Comparison of ENCODE assay signal across 13 cellular contexts in the genomic region with DNA sequence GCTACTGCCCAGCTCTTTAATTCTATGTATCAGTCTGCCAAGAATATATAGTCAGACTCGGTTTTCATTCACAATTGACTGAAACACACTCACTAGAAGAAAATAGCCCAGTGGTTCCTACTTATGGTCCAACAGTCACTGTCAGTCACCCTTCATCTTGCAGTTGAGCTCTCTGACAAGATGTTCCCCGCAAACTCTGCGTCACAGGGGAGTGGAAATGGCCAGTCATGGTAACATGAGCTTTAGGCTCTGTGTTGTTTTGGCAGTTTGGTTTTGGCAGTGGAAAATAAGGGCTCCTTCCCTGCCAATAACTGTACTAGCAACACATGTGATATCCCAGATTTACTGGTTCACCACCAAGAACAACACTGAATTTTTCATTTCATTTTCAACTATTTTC.
DNase-seq lines count a peak whose midpoint lies in the region; ATAC-seq and TF ChIP-seq lines count a peak whose summit lies in the region.
"Had no signal": no experiment of that assay in that cellular context is flagged by ENCODE, and none has a peak within 500 bp of the region (broad histone marks: within the 10 kb centered on the region; RNA-seq: fewer than 3 reads in every experiment).

No MANE protein-coding gene starts in this region.

- no peaks in the 10 kb centered on the region for H3K9me3 Mint-ChIP-seq in progenitor cell of endocrine pancreas (ENCODE audit: low read depth)
- H3K9me3 Mint-ChIP-seq: effector memory CD8-positive, alpha-beta T cell had no signal

- peak overlapping the region; percentile 15 to 66 for H3K27ac ChIP-seq in breast epithelium
- H3K27ac ChIP-seq: C4-2B had no signal

- no peaks in the 10 kb centered on the region for H3K27me3 ChIP-seq in breast epithelium

- intact Hi-C loops in breast epithelium (cut with DNase I; ENCODE audit: low total_unique reads), result no loop called here
- intact Hi-C loops in left cardiac atrium (cut with DNase I), result no loop called here

- H3K4me1 ChIP-seq in breast epithelium, result no peaks in the 10 kb centered on the region

- ATAC-seq in left cardiac atrium, result peak; percentile 77 to 85
- no peak for ATAC-seq in HG02610 (IDR thresholded peaks at IDR 0.05; ENCODE audit: unreplicated experiment)
- ATAC-seq in HG03139 (IDR thresholded peaks at IDR 0.05; ENCODE audit: unreplicated experiment), result no peak

- peaks cover 9% of the 10 kb centered on the region for H3K36me3 Mint-ChIP-seq in progenitor cell of endocrine pancreas (ENCODE audit: insufficient read depth)
- H3K36me3 Mint-ChIP-seq: activated naive CD8-positive, alpha-beta T cell had no signal

- no peak overlapping the region for H3K4me3 Mint-ChIP-seq in progenitor cell of endocrine pancreas (ENCODE audit: low read depth)
- H3K4me3 Mint-ChIP-seq: activated naive CD8-positive, alpha-beta T cell; effector memory CD8-positive, alpha-beta T cell had no signal

- peaks cover 6% of the 10 kb centered on the region for H3K4me1 Mint-ChIP-seq in progenitor cell of endocrine pancreas (ENCODE audit: low read depth)

- H3K9me3 ChIP-seq in breast epithelium, result no peaks in the 10 kb centered on the region

- no peaks in the 10 kb centered on the region for H3K36me3 ChIP-seq in breast epithelium

- peak; percentile 35 for DNase-seq in GM03348 (ENCODE audit: low spot score)
- DNase-seq in breast epithelium (ENCODE audit: low spot score in 2 of 2), result peak in 1 of 2 donors; percentile 28
- peak; percentile 53 for DNase-seq in left cardiac atrium
- DNase-seq in stromal cell of bone marrow (ENCODE audit: low read depth), result peak; percentile 98
- no peak for DNase-seq in progenitor cell of endocrine pancreas (ENCODE audit: low spot score, unreplicated experiment)
- no peak for DNase-seq in activated CD8-positive, alpha-beta memory T cell treated with anti-CD3 and anti-CD28 coated beads for 24 hours
- DNase-seq: effector memory CD8-positive, alpha-beta T cell; NCI-H2227 treated with DMSO at 0.1 percent for 48 hours; RPMI8226 had no signal

- no peak overlapping the region for H3K4me3 ChIP-seq in breast epithelium

- no peaks in the 10 kb centered on the region for H3K27me3 Mint-ChIP-seq in progenitor cell of endocrine pancreas
- H3K27me3 Mint-ChIP-seq: activated naive CD8-positive, alpha-beta T cell; effector memory CD8-positive, alpha-beta T cell had no signal

- TF ChIP-seq POLR2A in breast epithelium (IDR thresholded peaks at IDR 0.05), result no peak

- no peak for TF ChIP-seq CTCF in breast epithelium (IDR thresholded peaks at IDR 0.05)
- no peak for TF ChIP-seq CTCF in progenitor cell of endocrine pancreas (IDR thresholded peaks at IDR 0.05; ENCODE audit: unreplicated experiment)

- H3K27ac Mint-ChIP-seq in progenitor cell of endocrine pancreas, result no peak overlapping the region
- H3K27ac Mint-ChIP-seq: activated naive CD8-positive, alpha-beta T cell; effector memory CD8-positive, alpha-beta T cell had no signal

Comparison
In these comparisons a context has a peak if more than half of its experiments do, and no peak if none do; other contexts are left out.
1. DNase-seq: peak in GM03348 (single experiment), left cardiac atrium (single experiment) and stromal cell of bone marrow (single experiment); none in progenitor cell of endocrine pancreas (single experiment) and activated CD8-positive, alpha-beta memory T cell treated with anti-CD3 and anti-CD28 coated beads for 24 hours (single experiment).
2. ATAC-seq: peak in left cardiac atrium (2 of 2); none in HG02610 (single experiment) and HG03139 (single experiment).